Comparison of ENCODE assay signal across 20 cellular contexts in the genomic region with DNA sequence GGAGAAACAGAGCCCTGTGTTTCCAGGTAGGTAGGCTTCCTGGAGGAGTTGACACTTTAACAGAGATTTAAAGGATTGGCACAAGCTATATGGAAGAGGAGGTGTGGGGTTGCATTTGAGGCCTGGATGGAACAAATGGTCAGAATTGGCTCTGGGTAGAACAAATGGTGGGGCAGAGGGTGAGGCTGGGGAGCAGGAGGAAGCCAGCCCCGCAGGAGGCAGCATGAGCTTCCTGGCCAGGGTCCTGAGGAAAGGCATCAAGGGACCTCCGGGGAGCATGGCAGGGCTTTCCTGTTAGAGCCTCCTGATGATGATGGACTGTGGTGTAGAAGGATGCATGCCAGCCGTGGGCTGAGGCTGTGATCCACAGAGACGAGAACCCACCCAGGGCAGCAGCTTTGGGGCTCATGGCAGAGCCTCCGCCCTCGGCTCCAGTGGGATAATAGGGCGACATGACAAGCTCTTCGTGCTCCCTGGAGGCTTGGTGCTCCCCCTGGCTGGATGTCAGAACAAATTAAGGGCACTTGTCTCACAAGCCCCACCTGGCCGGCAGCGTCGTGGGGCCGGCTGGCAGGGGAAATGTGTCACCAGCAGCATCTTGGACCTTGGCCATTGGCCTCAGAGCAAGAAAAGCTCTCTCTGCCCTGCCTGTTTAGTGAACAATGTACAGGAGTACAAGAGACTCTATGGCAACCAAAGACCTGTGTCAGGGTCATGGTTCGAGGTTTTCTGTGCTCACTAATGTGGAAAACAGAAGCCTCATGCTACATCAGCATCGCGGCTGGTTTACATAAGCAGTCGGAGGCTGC.
DNase-seq lines count a peak whose midpoint lies in the region; ATAC-seq and TF ChIP-seq lines count a peak whose summit lies in the region.
"Had no signal": no experiment of that assay in that cellular context is flagged by ENCODE, and none has a peak within 500 bp of the region (broad histone marks: within the 10 kb centered on the region; RNA-seq: fewer than 3 reads in every experiment).

No MANE protein-coding gene starts in this region.

- H3K27ac Mint-ChIP-seq in WTC11: no peak overlapping the region
- H3K27ac Mint-ChIP-seq: activated naive CD8-positive, alpha-beta T cell treated with anti-CD3 and anti-CD28 coated beads, Interleukin-2, amount 10 ng/mL, durations not matched to agents 7 days and 5 days; memory B cell; natural killer cell had no signal

- no peaks in the 10 kb centered on the region for H3K27me3 Mint-ChIP-seq in WTC11 (ENCODE audit: low read depth)
- H3K27me3 Mint-ChIP-seq: activated naive CD8-positive, alpha-beta T cell treated with anti-CD3 and anti-CD28 coated beads, Interleukin-2, amount 10 ng/mL, durations not matched to agents 7 days and 5 days; memory B cell had no signal

- no peaks in the 10 kb centered on the region for H3K9me3 Mint-ChIP-seq in WTC11
- H3K9me3 Mint-ChIP-seq: activated naive CD8-positive, alpha-beta T cell treated with anti-CD3 and anti-CD28 coated beads, Interleukin-2, amount 10 ng/mL, durations not matched to agents 7 days and 5 days; natural killer cell had no signal

- H3K36me3 Mint-ChIP-seq in WTC11: no peaks in the 10 kb centered on the region
- H3K36me3 Mint-ChIP-seq: activated naive CD8-positive, alpha-beta T cell treated with anti-CD3 and anti-CD28 coated beads, Interleukin-2, amount 10 ng/mL, durations not matched to agents 7 days and 5 days; memory B cell; natural killer cell had no signal

- TF ChIP-seq CTCF in WTC11 (IDR thresholded peaks at IDR 0.05): no peak
- TF ChIP-seq CTCF in foreskin fibroblast (IDR thresholded peaks at IDR 0.05; ENCODE audit: low read depth, low read length): no peak

- H3K4me3 ChIP-seq in foreskin fibroblast (ENCODE audit: low read depth in 1 of 2, low read length in 2 of 2): no peak overlapping the region
- H3K4me3 ChIP-seq: breast epithelium, dorsolateral prefrontal cortex, psoas muscle, testis had no signal

- ATAC-seq in WTC11: no peak
- no peak for ATAC-seq in stimulated activated naive CD8-positive, alpha-beta T cell treated with anti-CD3 and anti-CD28 coated beads, Interleukin-15, Interleukin-2, amounts not matched to agents 100 U/mL and 50 U/mL, for 24 hours
- ATAC-seq: natural killer cell, psoas muscle had no signal

- CTCF ChIA-PET in WTC11 (lab: Charles Lee): interaction anchor here (0.8 to 1.2 kb wide), 3 partner anchors 11 to 154 kb away, joined by 3 to 4 read pairs (median 4); no protein-coding TSS in a partner anchor

- H3K4me3 Mint-ChIP-seq in WTC11: no peak overlapping the region
- H3K4me3 Mint-ChIP-seq: activated naive CD8-positive, alpha-beta T cell treated with anti-CD3 and anti-CD28 coated beads, Interleukin-2, amount 10 ng/mL, durations not matched to agents 7 days and 5 days; memory B cell; natural killer cell had no signal

- DNase-seq in NCI-H1092 treated with DMSO at 0.1 percent for 48 hours (lab: John Stamatoyannopoulos, UW) (peak; percentile 49), NCI-H1092 (lab: John Stamatoyannopoulos, UW) (no peak), WTC11 (ENCODE audit: low spot score) (no peak), kidney tubule cell (ENCODE audit: low spot score) (peak; percentile 61), retina (peak; percentile 92), medulla oblongata (ENCODE audit: extremely low spot score) (no peak), foreskin fibroblast (no peak)
- no peak for DNase-seq in stimulated activated naive CD8-positive, alpha-beta T cell treated with anti-CD3 and anti-CD28 coated beads, Interleukin-15, Interleukin-2, amounts not matched to agents 100 U/mL and 50 U/mL, for 24 hours
- DNase-seq: 8988T; activated CD4-positive, alpha-beta T cell treated with anti-CD3 and anti-CD28 coated beads for 1 hour; activated naive CD8-positive, alpha-beta T cell treated with anti-CD3 and anti-CD28 coated beads, Interleukin-2, amount 10 ng/mL, durations not matched to agents 7 days and 5 days; erythroblast; natural killer cell; psoas muscle; stimulated activated CD4-positive, alpha-beta T cell treated with anti-CD3 and anti-CD28 coated beads, Interleukin-12 subunit alpha, Interleukin-12 subunit beta, amount 100 ng/mL, for 4 hours; T1000; testis had no signal

- POLR2A ChIA-PET in WTC11 (lab: Charles Lee): interaction anchor here (1.1 to 1.2 kb wide), 2 partner anchors 10 to 12 kb away, joined by 3 read pairs; no protein-coding TSS in a partner anchor

- H3K4me1 Mint-ChIP-seq in WTC11: peaks cover 17% of the 10 kb centered on the region
- H3K4me1 Mint-ChIP-seq: activated naive CD8-positive, alpha-beta T cell treated with anti-CD3 and anti-CD28 coated beads, Interleukin-2, amount 10 ng/mL, durations not matched to agents 7 days and 5 days; memory B cell; natural killer cell had no signal

TF ChIP-seq in WTC11, 78 proteins besides CTCF, POLR2A, EP300 and RAD21:
- no peak for TF ChIP-seq NFYB (CRISPR knock-in tag; conservative IDR thresholded peaks at IDR 0.05; ENCODE audit: low read depth)
- peak; percentile 60; the same call in 1 of the 2 replicates for TF ChIP-seq ZNF263 (CRISPR knock-in tag; IDR thresholded peaks at IDR 0.05; ENCODE audit: low read depth)

Comparison
In these comparisons a context has a peak if more than half of its experiments do, and no peak if none do; other contexts are left out.
1. DNase-seq: peak in NCI-H1092 treated with DMSO at 0.1 percent for 48 hours (single experiment), kidney tubule cell (single experiment) and retina (single experiment); none in NCI-H1092 (single experiment), WTC11 (single experiment), medulla oblongata (single experiment), stimulated activated naive CD8-positive, alpha-beta T cell treated with anti-CD3 and anti-CD28 coated beads, Interleukin-15, Interleukin-2, amounts not matched to agents 100 U/mL and 50 U/mL, for 24 hours (single experiment) and foreskin fibroblast (0 of 2).